ENCODE assay signal across 34 cellular contexts in the genomic region with DNA sequence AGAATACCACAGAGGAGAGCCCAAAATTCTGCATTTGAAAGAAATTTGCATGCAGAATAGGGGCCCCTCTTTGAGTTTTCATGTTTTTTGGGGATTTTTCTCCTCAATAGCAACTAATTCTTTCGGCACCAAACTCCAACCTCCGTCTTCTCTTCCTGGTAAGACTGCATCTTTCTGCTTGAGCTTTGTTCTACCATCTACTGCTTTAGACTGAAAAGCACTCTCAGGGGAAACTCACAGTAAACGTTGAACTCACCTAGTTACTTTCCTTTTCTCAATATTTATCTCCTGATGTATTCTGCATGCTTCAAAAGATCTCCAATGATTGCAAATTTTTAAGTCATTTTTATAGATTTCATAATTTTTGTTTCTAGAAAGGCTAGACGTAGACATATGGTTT. TPM values are rescaled to one million over a fixed set of nuclear protein-coding genes. Genes with fewer than 3 reads are reported as not detected.
"Had no signal": no experiment of that assay in that cellular context is flagged by ENCODE, and none has a peak within 500 bp of the region (broad histone marks: within the 10 kb centered on the region; RNA-seq: fewer than 3 reads in every experiment).

No MANE protein-coding gene starts in this region.

- H3K4me2 ChIP-seq: hepatocyte, neural progenitor cell, smooth muscle cell had no signal

- H3K27ac Mint-ChIP-seq: dendritic cell treated with granulocyte-macrophage colony-stimulating factor and Interleukin-4, amounts not matched to agents 40 ng/mL and 50 ng/mL, for 4 days; naive thymus-derived CD4-positive, alpha-beta T cell; nephron; neural progenitor cell; stimulated activated naive CD8-positive, alpha-beta T cell treated with anti-CD3 and anti-CD28 coated beads, Interleukin-15, amount 100 ng/mL, for 72 hours had no signal

- H3K9me3 ChIP-seq: colonic mucosa, esophagus muscularis mucosa, heart left ventricle, left lung, prostate gland, right atrium auricular region, suprapubic skin, transverse colon, upper lobe of right lung, vagina had no signal

- H3K36me3 Mint-ChIP-seq: naive thymus-derived CD4-positive, alpha-beta T cell; neural progenitor cell had no signal

- H3K4me3 Mint-ChIP-seq: dendritic cell treated with granulocyte-macrophage colony-stimulating factor and Interleukin-4, amounts not matched to agents 40 ng/mL and 50 ng/mL, for 4 days; naive thymus-derived CD4-positive, alpha-beta T cell; nephron; neural progenitor cell; stimulated activated naive CD8-positive, alpha-beta T cell treated with anti-CD3 and anti-CD28 coated beads, Interleukin-15, amount 100 ng/mL, for 72 hours had no signal

- H3K27ac ChIP-seq: colonic mucosa, esophagus muscularis mucosa, heart left ventricle, hepatocyte, left lung, neural progenitor cell, prostate gland, right atrium auricular region, suprapubic skin, transverse colon, upper lobe of right lung, vagina had no signal

- H3K4me1 Mint-ChIP-seq: nephron; neural progenitor cell; stimulated activated naive CD8-positive, alpha-beta T cell treated with anti-CD3 and anti-CD28 coated beads, Interleukin-15, amount 100 ng/mL, for 72 hours had no signal

- ATAC-seq: heart left ventricle; left cardiac atrium; left lung; naive thymus-derived CD4-positive, alpha-beta T cell; sciatic nerve; stimulated activated naive CD8-positive, alpha-beta T cell treated with anti-CD3 and anti-CD28 coated beads, Interleukin-15, amount 100 ng/mL, for 72 hours; upper lobe of right lung had no signal

- H3K4me1 ChIP-seq: colonic mucosa, esophagus muscularis mucosa, neural progenitor cell, prostate gland, right atrium auricular region, transverse colon, upper lobe of right lung, vagina had no signal

- H3K9me3 Mint-ChIP-seq: nephron had no signal

- H3K36me3 ChIP-seq: colonic mucosa, esophagus muscularis mucosa, heart left ventricle, left lung, neural progenitor cell, prostate gland, right atrium auricular region, suprapubic skin, transverse colon, upper lobe of right lung, vagina had no signal

- DNase-seq: colonic mucosa; effector CD8-positive, alpha-beta T cell; foreskin melanocyte; heart left ventricle; left cardiac atrium; left lung; mesendoderm; midbrain; naive thymus-derived CD4-positive, alpha-beta T cell; stimulated activated CD4-positive, alpha-beta T cell treated with anti-CD3 and anti-CD28 coated beads, Interleukin-12 subunit alpha, Interleukin-12 subunit beta, amount 100 ng/mL, for 4 hours; stimulated activated CD4-positive, alpha-beta T cell treated with anti-CD3 and anti-CD28 coated beads, Interleukin-1b, Interleukin-23, amount 100 ng/mL, for 48 hours; stimulated activated CD4-positive, alpha-beta T cell treated with anti-CD3 and anti-CD28 coated beads, Interleukin-4, amount 100 ng/mL, for 1 hour; stimulated activated CD8-positive, alpha-beta memory T cell treated with anti-CD3 and anti-CD28 coated beads, Interleukin-4, amount 100 ng/mL, for 48 hours; stimulated activated naive CD4-positive, alpha-beta T cell; stimulated activated naive CD8-positive, alpha-beta T cell treated with anti-CD3 and anti-CD28 coated beads, Interleukin-15, amount 100 ng/mL, for 72 hours; transverse colon; upper lobe of right lung had no signal

- H3K4me3 ChIP-seq: colonic mucosa, esophagus muscularis mucosa, heart left ventricle, hepatocyte, left lung, neural progenitor cell, prostate gland, right atrium auricular region, smooth muscle cell, suprapubic skin, transverse colon, upper lobe of right lung, vagina had no signal

- H3K27me3 ChIP-seq: colonic mucosa, left lung, neural progenitor cell, right atrium auricular region, upper lobe of right lung, vagina had no signal

- H2AFZ ChIP-seq: hepatocyte, neural progenitor cell had no signal

- H3K79me2 ChIP-seq: hepatocyte had no signal

RNA-seq across cellular contexts. Expression of gene HLA-DQB1, which starts 36.9 kb away (rescaled TPM):
- total RNA-seq: endothelial cell of umbilical vein, fibroblast of lung, osteocyte had no signal

RNA-seq across cellular contexts. Expression of gene HLA-DQA2, which starts 37.8 kb away (rescaled TPM):
- total RNA-seq: endothelial cell of umbilical vein, epithelial cell of proximal tubule, fibroblast of lung, hepatocyte, kidney epithelial cell, lung microvascular endothelial cell, osteocyte, smooth muscle cell had no signal

RNA-seq across cellular contexts. Expression of gene HLA-DQB2, which starts 60.0 kb away (rescaled TPM):
- total RNA-seq: endothelial cell of umbilical vein, epithelial cell of proximal tubule, fibroblast of lung, hepatocyte, kidney epithelial cell, lung microvascular endothelial cell, osteocyte, smooth muscle cell had no signal
